1 cellular context compared by ENCODE assay signal in genomic region chr12:57096748-57097553, GRCh38.
TF ChIP-seq lines count a peak whose summit lies in the region.

No MANE protein-coding gene starts in this region.

TF ChIP-seq in SK-N-SH treated with all-trans-retinoic acid at 6 μM for 48 hours, 23 proteins besides CTCF, POLR2A, EP300 and RAD21 (continued from another document):
- no peak for TF ChIP-seq TSHZ2 (CRISPR knock-in tag; IDR thresholded peaks at IDR 0.05)
- TF ChIP-seq ZFP3 (CRISPR knock-in tag; IDR thresholded peaks at IDR 0.05): no peak
- TF ChIP-seq PPARA (CRISPR knock-in tag; IDR thresholded peaks at IDR 0.05; ENCODE audit: borderline replicate concordance): no peak
- TF ChIP-seq ZNF565 (CRISPR knock-in tag; conservative IDR thresholded peaks at IDR 0.05; ENCODE audit: low read depth): no peak
- no peak for TF ChIP-seq ZNF8 (CRISPR knock-in tag; IDR thresholded peaks at IDR 0.05)
- no peak for TF ChIP-seq PATZ1 (CRISPR knock-in tag; IDR thresholded peaks at IDR 0.05; ENCODE audit: borderline replicate concordance)
- TF ChIP-seq ZFP30 (CRISPR knock-in tag; IDR thresholded peaks at IDR 0.05): no peak
- TF ChIP-seq BACH2 (CRISPR knock-in tag; IDR thresholded peaks at IDR 0.05; ENCODE audit: borderline replicate concordance): no peak
- no peak for TF ChIP-seq SNAI2 (CRISPR knock-in tag; IDR thresholded peaks at IDR 0.05)
- no peak for TF ChIP-seq ZC3H10 (CRISPR knock-in tag; IDR thresholded peaks at IDR 0.05)
- no peak for TF ChIP-seq CREB5 (CRISPR knock-in tag; IDR thresholded peaks at IDR 0.05; ENCODE audit: low read depth)
- no peak for TF ChIP-seq ISL1 (CRISPR knock-in tag; IDR thresholded peaks at IDR 0.05)
- TF ChIP-seq CSRNP3 (CRISPR knock-in tag; IDR thresholded peaks at IDR 0.05): no peak
- TF ChIP-seq CSDC2 (CRISPR knock-in tag; IDR thresholded peaks at IDR 0.05): no peak
